ENCODE assay signal across 1 cellular context in the genomic region with DNA sequence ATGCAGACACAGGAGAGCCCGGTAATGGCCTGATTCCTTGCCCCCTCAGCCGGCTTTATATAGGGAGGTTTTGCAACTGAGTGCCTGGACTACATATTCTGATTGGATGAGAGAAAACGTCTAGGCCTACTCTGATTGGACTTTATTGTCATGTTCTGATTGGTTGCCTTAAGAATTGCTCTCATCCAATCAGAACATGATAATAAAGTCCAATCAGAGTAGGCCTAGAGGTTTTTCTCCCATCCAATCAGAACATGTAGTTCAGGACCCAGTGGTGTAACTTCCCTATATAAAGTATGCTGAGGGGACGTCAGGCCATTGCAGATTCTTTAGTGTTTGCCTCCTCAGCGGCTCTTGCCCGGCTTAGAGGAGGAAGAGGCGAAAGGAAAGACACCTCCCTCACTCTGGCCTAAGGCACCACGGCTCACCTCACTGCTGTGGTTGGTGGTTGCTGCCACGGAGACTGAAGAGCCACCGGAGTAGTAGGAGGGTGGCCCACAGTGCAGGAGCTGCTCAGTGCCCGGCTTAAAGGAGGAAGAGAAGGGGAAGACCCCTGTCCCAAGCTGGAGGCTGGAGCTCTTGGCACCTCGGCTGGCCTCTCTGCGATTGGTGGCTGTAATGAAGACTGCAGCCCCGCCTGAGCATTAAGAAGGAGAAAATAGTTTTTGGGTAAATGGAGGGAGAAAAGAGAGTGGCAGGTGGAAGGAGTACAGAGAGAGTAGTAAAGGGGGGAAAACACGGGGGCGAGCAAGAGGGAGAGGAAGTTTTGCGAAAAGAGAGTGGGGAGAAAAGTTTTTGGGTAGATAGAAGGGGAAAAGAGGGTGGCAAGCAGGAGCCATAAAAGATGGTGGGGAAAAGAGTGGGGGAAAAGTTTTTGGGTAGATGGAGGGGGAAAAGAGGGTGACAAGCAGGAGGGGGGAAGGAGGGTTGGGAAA.
A peak's percentile ranks its signal among the peaks of the same experiment; 100 is the strongest.
TF ChIP-seq lines count a peak whose summit lies in the region.

No MANE protein-coding gene starts in this region.

TF ChIP-seq in H1, 55 proteins besides CTCF, POLR2A, EP300 and RAD21 (continued from another document):
- TF ChIP-seq CBX8 (IDR thresholded peaks at IDR 0.05; ENCODE audit: borderline replicate concordance, low read depth, low read length): no peak
- TF ChIP-seq SP4 (IDR thresholded peaks at IDR 0.05; ENCODE audit: low read length): no peak
- no peak for TF ChIP-seq MAFK (IDR thresholded peaks at IDR 0.05; ENCODE audit: low read depth, low read length)
- TF ChIP-seq TBP (IDR thresholded peaks at IDR 0.05; ENCODE audit: low read depth, low read length): peak; percentile 81
- TF ChIP-seq JUND (IDR thresholded peaks at IDR 0.05; ENCODE audit: low read length): no peak
- no peak for TF ChIP-seq CREB1 (IDR thresholded peaks at IDR 0.05)
- TF ChIP-seq SIN3A (conservative IDR thresholded peaks at IDR 0.05 in 1 of 2, IDR thresholded peaks at IDR 0.05 in 1 of 2; ENCODE audit: low read depth in 1 of 2, low read length in 2 of 2): no peak
- no peak for TF ChIP-seq CTBP2 (IDR thresholded peaks at IDR 0.05; ENCODE audit: borderline replicate concordance, insufficient read depth, insufficient read length, low read length)
- no peak for TF ChIP-seq BACH1 (IDR thresholded peaks at IDR 0.05; ENCODE audit: low read length)
- no peak for TF ChIP-seq HDAC6 (IDR thresholded peaks at IDR 0.05; ENCODE audit: low read depth, low read length)
TF ChIP-seq in H1: peak in this region for 2.
